In the genomic region with DNA sequence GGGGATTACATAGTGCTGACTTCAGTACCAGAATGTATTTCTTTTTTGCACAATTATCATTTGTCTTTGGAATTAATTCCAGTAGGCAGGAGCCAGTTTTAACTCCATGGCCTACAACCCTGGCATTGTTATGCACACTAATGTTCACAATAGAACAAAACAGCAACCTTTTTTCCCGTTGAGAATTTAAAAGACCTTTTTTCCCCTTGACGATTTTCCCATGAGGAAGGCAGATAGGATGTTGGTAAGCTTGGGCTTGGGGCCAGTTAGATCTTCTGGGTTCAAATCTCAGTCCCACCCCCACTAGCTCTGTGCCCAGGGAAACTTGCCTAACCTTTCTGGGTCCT, we compare ENCODE assay signal across 23 cellular contexts. TPM values are rescaled to one million over a fixed set of nuclear protein-coding genes. Genes with fewer than 3 reads are reported as not detected.
"Had no signal": no experiment of that assay in that cellular context is flagged by ENCODE, and none has a peak within 500 bp of the region (broad histone marks: within the 10 kb centered on the region; RNA-seq: fewer than 3 reads in every experiment).

No MANE protein-coding gene starts in this region.

- H3K9me3 ChIP-seq: spleen, tibial nerve had no signal

- H3K27me3 Mint-ChIP-seq: activated CD4-positive, alpha-beta memory T cell treated with anti-CD3 and anti-CD28 coated beads for 36 hours; activated naive CD8-positive, alpha-beta T cell treated with anti-CD3 and anti-CD28 coated beads for 36 hours; effector memory CD8-positive, alpha-beta T cell; memory B cell; naive thymus-derived CD4-positive, alpha-beta T cell had no signal

- H3K4me3 Mint-ChIP-seq: activated CD4-positive, alpha-beta memory T cell treated with anti-CD3 and anti-CD28 coated beads for 36 hours; activated naive CD4-positive, alpha-beta T cell treated with anti-CD3 and anti-CD28 coated beads for 36 hours; activated naive CD8-positive, alpha-beta T cell treated with anti-CD3 and anti-CD28 coated beads for 36 hours; activated T-helper 1 cell treated with anti-CD3 and anti-CD28 coated beads, Interleukin-12 subunit alpha, Interleukin-12 subunit beta, Interleukin-2, Interleukin-4 antibody, amounts not matched to agents 30 ng/mL and 10 ng/mL and 1 ng/mL, durations not matched to agents 14 hours and 24 hours and 36 hours; effector memory CD8-positive, alpha-beta T cell; immature natural killer cell; memory B cell; naive thymus-derived CD4-positive, alpha-beta T cell; T-helper 2 cell treated with Interferon-gamma antibody and Interleukin-4, amounts not matched to agents 5 μg/mL and 100 μg/mL, for 36 hours had no signal

- H3K4me1 ChIP-seq: spleen, tibial nerve had no signal

- DNase-seq: activated CD4-positive, alpha-beta memory T cell treated with anti-CD3 and anti-CD28 coated beads for 36 hours; activated CD4-positive, alpha-beta T cell treated with anti-CD3 and anti-CD28 coated beads for 48 hours; activated CD8-positive, alpha-beta memory T cell treated with anti-CD3 and anti-CD28 coated beads, Interleukin-2, amount 50 U/mL, for 4 hours; activated effector memory CD4-positive, alpha-beta T cell treated with anti-CD3 and anti-CD28 coated beads, Interleukin-2, amount 50 U/mL, for 16 hours; activated naive CD4-positive, alpha-beta T cell treated with anti-CD3 and anti-CD28 coated beads for 36 hours; activated naive CD8-positive, alpha-beta T cell treated with anti-CD3 and anti-CD28 coated beads for 36 hours; activated T-cell treated with anti-CD3 and anti-CD28 coated beads, Interleukin-2, amount 50 U/mL, for 1 hour; brain microvascular endothelial cell; cortex of kidney; effector memory CD8-positive, alpha-beta T cell; head of caudate nucleus; hippocampal formation; immature natural killer cell; midbrain; naive thymus-derived CD4-positive, alpha-beta T cell; occipital lobe; right cardiac atrium; spleen; stimulated activated naive CD4-positive, alpha-beta T cell had no signal

- H3K4me1 Mint-ChIP-seq: activated naive CD8-positive, alpha-beta T cell treated with anti-CD3 and anti-CD28 coated beads for 36 hours; immature natural killer cell; memory B cell; naive thymus-derived CD4-positive, alpha-beta T cell had no signal

- H3K4me3 ChIP-seq: spleen, tibial nerve had no signal

- H3K27ac Mint-ChIP-seq: activated CD4-positive, alpha-beta memory T cell treated with anti-CD3 and anti-CD28 coated beads for 36 hours; activated naive CD4-positive, alpha-beta T cell treated with anti-CD3 and anti-CD28 coated beads for 36 hours; activated naive CD8-positive, alpha-beta T cell treated with anti-CD3 and anti-CD28 coated beads for 36 hours; activated T-helper 1 cell treated with anti-CD3 and anti-CD28 coated beads, Interleukin-12 subunit alpha, Interleukin-12 subunit beta, Interleukin-2, Interleukin-4 antibody, amounts not matched to agents 30 ng/mL and 10 ng/mL and 1 ng/mL, durations not matched to agents 14 hours and 24 hours and 36 hours; effector memory CD8-positive, alpha-beta T cell; immature natural killer cell; memory B cell; naive thymus-derived CD4-positive, alpha-beta T cell; T-helper 2 cell treated with Interferon-gamma antibody and Interleukin-4, amounts not matched to agents 5 μg/mL and 100 μg/mL, for 36 hours had no signal

- H3K9me3 Mint-ChIP-seq: activated CD4-positive, alpha-beta memory T cell treated with anti-CD3 and anti-CD28 coated beads for 36 hours; activated naive CD4-positive, alpha-beta T cell treated with anti-CD3 and anti-CD28 coated beads for 36 hours; activated naive CD8-positive, alpha-beta T cell treated with anti-CD3 and anti-CD28 coated beads for 36 hours; activated T-helper 1 cell treated with anti-CD3 and anti-CD28 coated beads, Interleukin-12 subunit alpha, Interleukin-12 subunit beta, Interleukin-2, Interleukin-4 antibody, amounts not matched to agents 30 ng/mL and 10 ng/mL and 1 ng/mL, durations not matched to agents 14 hours and 24 hours and 36 hours; effector memory CD8-positive, alpha-beta T cell; memory B cell; naive thymus-derived CD4-positive, alpha-beta T cell; T-helper 2 cell treated with Interferon-gamma antibody and Interleukin-4, amounts not matched to agents 5 μg/mL and 100 μg/mL, for 36 hours had no signal

- H3K36me3 ChIP-seq: brain microvascular endothelial cell, spleen, tibial nerve had no signal

- H3K27ac ChIP-seq: brain microvascular endothelial cell, spleen, tibial nerve had no signal

- H3K36me3 Mint-ChIP-seq: activated CD4-positive, alpha-beta memory T cell treated with anti-CD3 and anti-CD28 coated beads for 36 hours; activated naive CD8-positive, alpha-beta T cell treated with anti-CD3 and anti-CD28 coated beads for 36 hours; memory B cell had no signal

- H3K27me3 ChIP-seq: brain microvascular endothelial cell, spleen, tibial nerve had no signal

- ATAC-seq: effector memory CD8-positive, alpha-beta T cell; naive thymus-derived CD4-positive, alpha-beta T cell; right cardiac atrium had no signal

RNA-seq across cellular contexts. Expression of a gene that starts 13.7 kb away (rescaled TPM):
- polyA plus RNA-seq: immature natural killer cell had no signal
